ENCODE assay signal across 1 cellular context in the genomic region with DNA sequence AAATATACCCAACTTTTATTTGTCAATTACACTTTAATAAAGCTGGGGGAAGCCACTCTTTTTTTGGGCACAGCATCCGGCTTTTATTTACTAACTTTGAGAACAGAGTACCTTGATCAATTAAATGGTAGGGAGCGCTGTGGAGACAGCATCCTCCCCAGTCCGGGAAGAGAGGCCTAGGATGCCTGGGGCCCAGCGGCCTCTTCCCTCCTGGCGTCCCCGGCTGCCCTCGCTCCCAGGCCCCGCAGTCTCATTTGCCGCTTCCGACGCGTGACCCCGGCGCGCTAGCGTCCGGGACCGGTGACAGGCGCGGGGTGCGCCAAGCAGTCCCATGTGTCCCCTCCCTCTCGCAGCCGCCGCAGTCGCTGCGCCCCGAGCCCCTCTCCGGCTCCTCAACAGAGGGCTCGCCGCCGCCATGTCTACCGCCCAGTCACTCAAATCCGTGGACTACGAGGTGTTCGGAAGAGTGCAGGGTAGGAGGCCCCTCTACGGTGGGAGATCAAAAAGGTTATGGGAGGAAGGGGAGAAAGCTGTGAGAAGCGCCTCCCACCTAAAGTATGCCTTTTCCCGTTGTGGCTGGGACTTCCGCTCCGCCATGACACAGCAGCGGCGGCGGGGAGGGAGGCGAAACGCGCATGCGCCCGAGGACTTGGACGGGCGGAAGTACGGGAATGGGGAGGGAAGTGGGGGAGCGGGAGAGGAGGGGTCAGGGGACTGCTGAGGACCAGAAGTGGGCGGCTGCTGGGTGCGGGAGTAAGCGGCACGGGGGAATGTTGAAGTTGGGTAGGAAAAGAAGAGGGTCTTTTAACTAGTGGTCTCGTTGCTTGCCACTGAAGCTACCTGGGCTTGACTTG.
A peak's percentile ranks its signal among the peaks of the same experiment; 100 is the strongest.
TF ChIP-seq lines count a peak whose summit lies in the region.

A gene (plus strand): TSS at position 332 of the 854 bp plus-strand sequence.

TF ChIP-seq in HepG2, 621 proteins besides CTCF, POLR2A, EP300 and RAD21 (continued from another document):
- TF ChIP-seq ZNF207 (IDR thresholded peaks at IDR 0.05; ENCODE audit: borderline replicate concordance) (no peak), ZNF274 (CRISPR knock-in tag; IDR thresholded peaks at IDR 0.05) (peak; percentile 97), ZFAT (CRISPR knock-in tag; conservative IDR thresholded peaks at IDR 0.05) (no peak), MZF1 (CRISPR knock-in tag; IDR thresholded peaks at IDR 0.05; ENCODE audit: borderline replicate concordance) (peak; percentile 95), BRD4 (CRISPR knock-in tag; IDR thresholded peaks at IDR 0.05) (peak; percentile 97), RARA (CRISPR knock-in tag; IDR thresholded peaks at IDR 0.05) (peak; percentile 70), NAIF1 (CRISPR knock-in tag; IDR thresholded peaks at IDR 0.05; ENCODE audit: borderline replicate concordance) (peak; percentile 95), ZFX (CRISPR knock-in tag; IDR thresholded peaks at IDR 0.05; ENCODE audit: low read depth) (peak; percentile 100), MEF2D (CRISPR knock-in tag; IDR thresholded peaks at IDR 0.05) (peak; percentile 94), GLI4 (CRISPR knock-in tag; IDR thresholded peaks at IDR 0.05; ENCODE audit: borderline replicate concordance) (peak; percentile 99; the same call in 1 of the 2 replicates), KLF13 (CRISPR knock-in tag; IDR thresholded peaks at IDR 0.05) (peak; percentile 96), ATF1 (CRISPR knock-in tag; IDR thresholded peaks at IDR 0.05) (no peak), ZNF317 (CRISPR knock-in tag; IDR thresholded peaks at IDR 0.05) (peak; percentile 94), POLR2G (IDR thresholded peaks at IDR 0.05; ENCODE audit: low read depth, low read length) (peak; percentile 99), NFE2 (CRISPR knock-in tag; IDR thresholded peaks at IDR 0.05) (peak; percentile 97), HOXD1 (CRISPR knock-in tag; IDR thresholded peaks at IDR 0.05) (peak; percentile 90), ZNF264 (CRISPR knock-in tag; IDR thresholded peaks at IDR 0.05) (peak; percentile 80), TAF1 (CRISPR knock-in tag; IDR thresholded peaks at IDR 0.05) (peak; percentile 99), MTF1 (CRISPR knock-in tag; IDR thresholded peaks at IDR 0.05) (peak; percentile 85), ERF (CRISPR knock-in tag; IDR thresholded peaks at IDR 0.05) (peak; percentile 95), ARNT (IDR thresholded peaks at IDR 0.05) (no peak)
- TF ChIP-seq, protein P1, sequence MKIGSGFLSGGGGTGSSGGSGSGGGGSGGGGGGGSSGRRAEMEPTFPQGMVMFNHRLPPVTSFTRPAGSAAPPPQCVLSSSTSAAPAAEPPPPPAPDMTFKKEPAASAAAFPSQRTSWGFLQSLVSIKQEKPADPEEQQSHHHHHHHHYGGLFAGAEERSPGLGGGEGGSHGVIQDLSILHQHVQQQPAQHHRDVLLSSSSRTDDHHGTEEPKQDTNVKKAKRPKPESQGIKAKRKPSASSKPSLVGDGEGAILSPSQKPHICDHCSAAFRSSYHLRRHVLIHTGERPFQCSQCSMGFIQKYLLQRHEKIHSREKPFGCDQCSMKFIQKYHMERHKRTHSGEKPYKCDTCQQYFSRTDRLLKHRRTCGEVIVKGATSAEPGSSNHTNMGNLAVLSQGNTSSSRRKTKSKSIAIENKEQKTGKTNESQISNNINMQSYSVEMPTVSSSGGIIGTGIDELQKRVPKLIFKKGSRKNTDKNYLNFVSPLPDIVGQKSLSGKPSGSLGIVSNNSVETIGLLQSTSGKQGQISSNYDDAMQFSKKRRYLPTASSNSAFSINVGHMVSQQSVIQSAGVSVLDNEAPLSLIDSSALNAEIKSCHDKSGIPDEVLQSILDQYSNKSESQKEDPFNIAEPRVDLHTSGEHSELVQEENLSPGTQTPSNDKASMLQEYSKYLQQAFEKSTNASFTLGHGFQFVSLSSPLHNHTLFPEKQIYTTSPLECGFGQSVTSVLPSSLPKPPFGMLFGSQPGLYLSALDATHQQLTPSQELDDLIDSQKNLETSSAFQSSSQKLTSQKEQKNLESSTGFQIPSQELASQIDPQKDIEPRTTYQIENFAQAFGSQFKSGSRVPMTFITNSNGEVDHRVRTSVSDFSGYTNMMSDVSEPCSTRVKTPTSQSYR (CRISPR knock-in tag; IDR thresholded peaks at IDR 0.05; ENCODE audit: borderline replicate concordance): 0 out of 2 replicates have a peak, but pooled peaks have one; percentile 33
- TF ChIP-seq, protein P2, sequence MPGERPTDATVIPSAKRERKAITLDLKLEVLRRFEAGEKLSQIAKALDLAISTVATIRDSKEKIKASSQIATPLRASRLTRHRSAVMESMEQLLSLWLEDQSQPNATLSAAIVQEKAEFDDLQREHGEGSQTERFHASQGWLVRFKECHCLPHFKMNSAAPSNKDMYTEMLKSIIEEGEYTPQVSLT (CRISPR knock-in tag; IDR thresholded peaks at IDR 0.05; ENCODE audit: borderline replicate concordance, low read depth): no peak
- TF ChIP-seq, protein P3, sequence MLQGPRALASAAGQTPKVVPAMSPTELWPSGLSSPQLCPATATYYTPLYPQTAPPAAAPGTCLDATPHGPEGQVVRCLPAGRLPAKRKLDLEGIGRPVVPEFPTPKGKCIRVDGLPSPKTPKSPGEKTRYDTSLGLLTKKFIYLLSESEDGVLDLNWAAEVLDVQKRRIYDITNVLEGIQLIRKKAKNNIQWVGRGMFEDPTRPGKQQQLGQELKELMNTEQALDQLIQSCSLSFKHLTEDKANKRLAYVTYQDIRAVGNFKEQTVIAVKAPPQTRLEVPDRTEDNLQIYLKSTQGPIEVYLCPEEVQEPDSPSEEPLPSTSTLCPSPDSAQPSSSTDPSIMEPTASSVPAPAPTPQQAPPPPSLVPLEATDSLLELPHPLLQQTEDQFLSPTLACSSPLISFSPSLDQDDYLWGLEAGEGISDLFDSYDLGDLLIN (CRISPR knock-in tag; IDR thresholded peaks at IDR 0.05; ENCODE audit: borderline replicate concordance): peak; percentile 96; the same call in 1 of the 2 replicates
- TF ChIP-seq, protein P4, sequence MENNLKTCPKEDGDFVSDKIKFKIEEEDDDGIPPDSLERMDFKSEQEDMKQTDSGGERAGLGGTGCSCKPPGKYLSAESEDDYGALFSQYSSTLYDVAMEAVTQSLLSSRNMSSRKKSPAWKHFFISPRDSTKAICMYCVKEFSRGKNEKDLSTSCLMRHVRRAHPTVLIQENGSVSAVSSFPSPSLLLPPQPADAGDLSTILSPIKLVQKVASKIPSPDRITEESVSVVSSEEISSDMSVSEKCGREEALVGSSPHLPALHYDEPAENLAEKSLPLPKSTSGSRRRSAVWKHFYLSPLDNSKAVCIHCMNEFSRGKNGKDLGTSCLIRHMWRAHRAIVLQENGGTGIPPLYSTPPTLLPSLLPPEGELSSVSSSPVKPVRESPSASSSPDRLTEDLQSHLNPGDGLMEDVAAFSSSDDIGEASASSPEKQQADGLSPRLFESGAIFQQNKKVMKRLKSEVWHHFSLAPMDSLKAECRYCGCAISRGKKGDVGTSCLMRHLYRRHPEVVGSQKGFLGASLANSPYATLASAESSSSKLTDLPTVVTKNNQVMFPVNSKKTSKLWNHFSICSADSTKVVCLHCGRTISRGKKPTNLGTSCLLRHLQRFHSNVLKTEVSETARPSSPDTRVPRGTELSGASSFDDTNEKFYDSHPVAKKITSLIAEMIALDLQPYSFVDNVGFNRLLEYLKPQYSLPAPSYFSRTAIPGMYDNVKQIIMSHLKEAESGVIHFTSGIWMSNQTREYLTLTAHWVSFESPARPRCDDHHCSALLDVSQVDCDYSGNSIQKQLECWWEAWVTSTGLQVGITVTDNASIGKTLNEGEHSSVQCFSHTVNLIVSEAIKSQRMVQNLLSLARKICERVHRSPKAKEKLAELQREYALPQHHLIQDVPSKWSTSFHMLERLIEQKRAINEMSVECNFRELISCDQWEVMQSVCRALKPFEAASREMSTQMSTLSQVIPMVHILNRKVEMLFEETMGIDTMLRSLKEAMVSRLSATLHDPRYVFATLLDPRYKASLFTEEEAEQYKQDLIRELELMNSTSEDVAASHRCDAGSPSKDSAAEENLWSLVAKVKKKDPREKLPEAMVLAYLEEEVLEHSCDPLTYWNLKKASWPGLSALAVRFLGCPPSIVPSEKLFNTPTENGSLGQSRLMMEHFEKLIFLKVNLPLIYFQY (CRISPR knock-in tag; IDR thresholded peaks at IDR 0.05; ENCODE audit: borderline replicate concordance): peak; percentile 39
- TF ChIP-seq, protein P5, sequence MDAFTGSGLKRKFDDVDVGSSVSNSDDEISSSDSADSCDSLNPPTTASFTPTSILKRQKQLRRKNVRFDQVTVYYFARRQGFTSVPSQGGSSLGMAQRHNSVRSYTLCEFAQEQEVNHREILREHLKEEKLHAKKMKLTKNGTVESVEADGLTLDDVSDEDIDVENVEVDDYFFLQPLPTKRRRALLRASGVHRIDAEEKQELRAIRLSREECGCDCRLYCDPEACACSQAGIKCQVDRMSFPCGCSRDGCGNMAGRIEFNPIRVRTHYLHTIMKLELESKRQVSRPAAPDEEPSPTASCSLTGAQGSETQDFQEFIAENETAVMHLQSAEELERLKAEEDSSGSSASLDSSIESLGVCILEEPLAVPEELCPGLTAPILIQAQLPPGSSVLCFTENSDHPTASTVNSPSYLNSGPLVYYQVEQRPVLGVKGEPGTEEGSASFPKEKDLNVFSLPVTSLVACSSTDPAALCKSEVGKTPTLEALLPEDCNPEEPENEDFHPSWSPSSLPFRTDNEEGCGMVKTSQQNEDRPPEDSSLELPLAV (CRISPR knock-in tag; conservative IDR thresholded peaks at IDR 0.05; ENCODE audit: low read depth): peak; percentile 92; the same call in 1 of the 2 replicates
- TF ChIP-seq, protein P6, sequence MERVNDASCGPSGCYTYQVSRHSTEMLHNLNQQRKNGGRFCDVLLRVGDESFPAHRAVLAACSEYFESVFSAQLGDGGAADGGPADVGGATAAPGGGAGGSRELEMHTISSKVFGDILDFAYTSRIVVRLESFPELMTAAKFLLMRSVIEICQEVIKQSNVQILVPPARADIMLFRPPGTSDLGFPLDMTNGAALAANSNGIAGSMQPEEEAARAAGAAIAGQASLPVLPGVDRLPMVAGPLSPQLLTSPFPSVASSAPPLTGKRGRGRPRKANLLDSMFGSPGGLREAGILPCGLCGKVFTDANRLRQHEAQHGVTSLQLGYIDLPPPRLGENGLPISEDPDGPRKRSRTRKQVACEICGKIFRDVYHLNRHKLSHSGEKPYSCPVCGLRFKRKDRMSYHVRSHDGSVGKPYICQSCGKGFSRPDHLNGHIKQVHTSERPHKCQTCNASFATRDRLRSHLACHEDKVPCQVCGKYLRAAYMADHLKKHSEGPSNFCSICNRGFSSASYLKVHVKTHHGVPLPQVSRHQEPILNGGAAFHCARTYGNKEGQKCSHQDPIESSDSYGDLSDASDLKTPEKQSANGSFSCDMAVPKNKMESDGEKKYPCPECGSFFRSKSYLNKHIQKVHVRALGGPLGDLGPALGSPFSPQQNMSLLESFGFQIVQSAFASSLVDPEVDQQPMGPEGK (CRISPR knock-in tag; IDR thresholded peaks at IDR 0.05): peak; percentile 76
- TF ChIP-seq, protein P7, sequence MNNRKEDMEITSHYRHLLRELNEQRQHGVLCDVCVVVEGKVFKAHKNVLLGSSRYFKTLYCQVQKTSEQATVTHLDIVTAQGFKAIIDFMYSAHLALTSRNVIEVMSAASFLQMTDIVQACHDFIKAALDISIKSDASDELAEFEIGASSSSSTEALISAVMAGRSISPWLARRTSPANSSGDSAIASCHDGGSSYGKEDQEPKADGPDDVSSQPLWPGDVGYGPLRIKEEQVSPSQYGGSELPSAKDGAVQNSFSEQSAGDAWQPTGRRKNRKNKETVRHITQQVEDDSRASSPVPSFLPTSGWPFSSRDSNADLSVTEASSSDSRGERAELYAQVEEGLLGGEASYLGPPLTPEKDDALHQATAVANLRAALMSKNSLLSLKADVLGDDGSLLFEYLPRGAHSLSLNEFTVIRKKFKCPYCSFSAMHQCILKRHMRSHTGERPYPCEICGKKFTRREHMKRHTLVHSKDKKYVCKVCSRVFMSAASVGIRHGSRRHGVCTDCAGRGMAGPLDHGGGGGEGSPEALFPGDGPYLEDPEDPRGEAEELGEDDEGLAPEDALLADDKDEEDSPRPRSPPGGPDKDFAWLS (CRISPR knock-in tag; IDR thresholded peaks at IDR 0.05; ENCODE audit: borderline replicate concordance): peak; percentile 31; the same call in 1 of the 2 replicates
